In the genomic region with DNA sequence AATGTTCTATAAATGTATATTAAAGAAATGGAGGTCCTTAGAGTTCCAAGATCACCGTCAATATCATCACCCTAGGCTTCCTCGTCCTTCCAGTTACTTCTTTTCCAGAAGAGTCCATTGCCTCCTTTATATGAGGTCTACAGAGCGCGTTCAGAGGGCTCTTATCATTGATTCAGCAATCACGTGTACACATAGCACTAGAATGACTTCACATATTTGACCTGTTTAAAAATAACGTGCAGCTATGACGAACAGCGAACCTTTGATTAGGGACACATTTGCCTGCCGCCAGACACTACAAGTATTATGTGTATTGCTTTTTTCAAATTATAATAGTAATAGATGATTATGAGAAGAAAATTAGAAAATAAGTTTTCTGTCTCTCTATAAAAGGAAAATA, we compare ENCODE assay signal across 19 cellular contexts. TPM values are rescaled to one million over a fixed set of nuclear protein-coding genes. Genes with fewer than 3 reads are reported as not detected.
DNase-seq lines count a peak whose midpoint lies in the region; ATAC-seq, FAIRE-seq and TF ChIP-seq lines count a peak whose summit lies in the region.
"Had no signal": no experiment of that assay in that cellular context is flagged by ENCODE, and none has a peak within 500 bp of the region (broad histone marks: within the 10 kb centered on the region; RNA-seq: fewer than 3 reads in every experiment).

No MANE protein-coding gene starts in this region.

- no peaks in the 10 kb centered on the region for H3K4me1 ChIP-seq in K562 (replicated peaks in 1 of 2; ENCODE audit: control insufficient read depth in 2 of 2, insufficient read depth in 2 of 2, low read length in 2 of 2)
- H3K4me1 ChIP-seq in cardiac muscle cell (ENCODE audit: low read depth) = peaks cover 45% of the 10 kb centered on the region
- peaks cover 26% of the 10 kb centered on the region for H3K4me1 ChIP-seq in upper lobe of right lung
- H3K4me1 ChIP-seq in OCI-LY7 (ENCODE audit: insufficient read depth, low read length, poor library complexity, severe bottlenecking) = no peaks in the 10 kb centered on the region

- DNase-seq in K562 (ENCODE audit: extremely low read depth in 1 of 4, low spot score in 3 of 4) (no peak), cardiac muscle cell (ENCODE audit: low read depth in 1 of 2, low spot score in 1 of 2) (peak in 1 of 2 donors; percentile 71), mesothelial cell of epicardium (ENCODE audit: low spot score in 2 of 2, unreplicated experiment in 2 of 2) (no peak), upper lobe of right lung (no peak), RWPE1 (ENCODE audit: low spot score) (no peak), NCI-H226 (no peak), OCI-LY7 (ENCODE audit: low spot score) (no peak)
- DNase-seq: activated CD4-positive, alpha-beta T cell treated with anti-CD3 and anti-CD28 coated beads, Interleukin-2, amount 50 U/mL, for 1 hour; activated gamma-delta T cell; anterior cingulate cortex; CD8-positive, alpha-beta T cell; DMS79; HFFc6; kidney glomerular epithelial cell; NCI-H2029 treated with DMSO at 0.1 percent for 48 hours; stimulated activated CD4-positive, alpha-beta T cell treated with anti-CD3 and anti-CD28 coated beads, Interleukin-12 subunit alpha, Interleukin-12 subunit beta, amount 100 ng/mL, for 4 hours; substantia nigra had no signal

- H3K27me3 ChIP-seq in K562 (ENCODE audit: control insufficient read depth in 2 of 2, insufficient read depth in 2 of 2, low read length in 2 of 2) = peaks cover 0 to 15% of the 10 kb centered on the region in 2 experiments; a peak in 2 of 5 replicates
- no peaks in the 10 kb centered on the region for H3K27me3 ChIP-seq in cardiac muscle cell
- H3K27me3 ChIP-seq in upper lobe of right lung = no peaks in the 10 kb centered on the region

- H4K20me1 ChIP-seq in K562 (replicated peaks; ENCODE audit: control insufficient read depth, insufficient read depth, low read length) (peaks cover 8% of the 10 kb centered on the region; the same call in 1 of the 2 replicates), OCI-LY7 (ENCODE audit: insufficient read depth, low read length) (peaks cover 14% of the 10 kb centered on the region; the same call in 1 of the 2 replicates)

- H3K36me3 Mint-ChIP-seq in mesothelial cell of epicardium = no peaks in the 10 kb centered on the region

- CTCF ChIA-PET in K562 (lab: Yijun Ruan, JAX; ENCODE audit: low intra/inter-chr PET ratio) (no interaction called here), RWPE1 (lab: Yijun Ruan, JAX) (no interaction called here), OCI-LY7 (lab: Charles Lee; ENCODE audit: unreplicated experiment) (no interaction called here)

- H3K4me1 Mint-ChIP-seq in mesothelial cell of epicardium = peaks cover 51% of the 10 kb centered on the region

- peak overlapping the region; percentile 55 for H3K27ac Mint-ChIP-seq in mesothelial cell of epicardium
- H3K27ac Mint-ChIP-seq: CD8-positive, alpha-beta T cell; HFFc6 had no signal

- in situ Hi-C loops in K562 (cut with MboI) = no loop called here

- H3K9me3 ChIP-seq in K562 (replicated peaks; ENCODE audit: control insufficient read depth, insufficient read depth, low read depth, low read length) = no peaks in the 10 kb centered on the region
- no peaks in the 10 kb centered on the region for H3K9me3 ChIP-seq in cardiac muscle cell (ENCODE audit: low read depth)
- H3K9me3 ChIP-seq in upper lobe of right lung = no peaks in the 10 kb centered on the region
- H3K9me3 ChIP-seq in OCI-LY7 (ENCODE audit: low read length) = no peaks in the 10 kb centered on the region

- no peaks in the 10 kb centered on the region for H3K27me3 Mint-ChIP-seq in mesothelial cell of epicardium (ENCODE audit: low read depth)

- no peaks in the 10 kb centered on the region for H3K79me2 ChIP-seq in K562 (ENCODE audit: control insufficient read depth, insufficient read depth, low read length)
- H3K79me2 ChIP-seq in OCI-LY7 (ENCODE audit: insufficient read depth, low read depth, low read length) = no peaks in the 10 kb centered on the region

- H3K9ac ChIP-seq in K562 (ENCODE audit: insufficient read depth in 1 of 2, low read depth in 2 of 2, low read length in 2 of 2) = no peak overlapping the region

- intact Hi-C loops in K562 (cut with micrococcal nuclease) = no loop called here
- intact Hi-C loops in upper lobe of right lung (cut with DNase I) = no loop called here
- intact Hi-C loops in OCI-LY7 (cut with micrococcal nuclease; ENCODE audit: unreplicated experiment) = no loop called here

- POLR2A ChIA-PET in K562 (lab: Yijun Ruan, JAX) (interaction anchor here (1.2 kb wide), 1 partner anchor 14 kb away, joined by 5 read pairs; no protein-coding TSS in a partner anchor), RWPE1 (lab: Yijun Ruan, JAX; ENCODE audit: low non-redundant PET) (no interaction called here), OCI-LY7 (lab: Charles Lee) (no interaction called here)

- no peak for TF ChIP-seq EP300 in K562 (IDR thresholded peaks at IDR 0.05; ENCODE audit: low read length)

- no peak overlapping the region for H3K4me3 ChIP-seq in K562
- H3K4me3 ChIP-seq in cardiac muscle cell = no peak overlapping the region
- H3K4me3 ChIP-seq in upper lobe of right lung = no peak overlapping the region
- no peak overlapping the region for H3K4me3 ChIP-seq in OCI-LY7 (ENCODE audit: low read depth, low read length, poor library complexity, severe bottlenecking)

- BruUV-seq in K562 (replicated peaks; lab: Mats Ljungman, UMichigan) = no TSS peak
- no TSS peak for BruUV-seq in OCI-LY7 (replicated peaks; lab: Mats Ljungman, UMichigan)

- no peak overlapping the region for H3K4me3 Mint-ChIP-seq in mesothelial cell of epicardium
- H3K4me3 Mint-ChIP-seq: CD8-positive, alpha-beta T cell; HFFc6 had no signal

- TF ChIP-seq CTCF in K562 (IDR thresholded peaks at IDR 0.05 in 2 of 3, conservative IDR thresholded peaks at IDR 0.05 in 1 of 3; ENCODE audit: insufficient read depth in 2 of 3, low read depth in 1 of 3, low read length in 3 of 3) (no peak), cardiac muscle cell (IDR thresholded peaks at IDR 0.05; ENCODE audit: low read depth, low read length) (no peak), mesothelial cell of epicardium (IDR thresholded peaks at IDR 0.05; ENCODE audit: unreplicated experiment) (no peak), upper lobe of right lung (IDR thresholded peaks at IDR 0.05) (no peak), RWPE1 (conservative IDR thresholded peaks at IDR 0.05; ENCODE audit: low read depth) (no peak), OCI-LY7 (conservative IDR thresholded peaks at IDR 0.05; ENCODE audit: low read length) (no peak)

- no peak for FAIRE-seq in K562 (lab: Jason Lieb, UNC)
- FAIRE-seq: GM12892, TTC549 had no signal

- WGBS in K562 (ENCODE audit: insufficient coverage, low coverage, missing lambda C conversion rate) = 0% methylated on average over 9 of the region's 9 CpGs

- TF ChIP-seq POLR2A in K562 (conservative IDR thresholded peaks at IDR 0.05) = no peak

- H3K36me3 ChIP-seq in K562 (ENCODE audit: control insufficient read depth, insufficient read depth, low read length) (no peaks in the 10 kb centered on the region), cardiac muscle cell (no peaks in the 10 kb centered on the region), upper lobe of right lung (no peaks in the 10 kb centered on the region), OCI-LY7 (ENCODE audit: insufficient read depth, low read length) (no peaks in the 10 kb centered on the region)

- no peak overlapping the region for H3K4me2 ChIP-seq in K562 (ENCODE audit: insufficient read depth, low read length)
- H3K4me2 ChIP-seq in OCI-LY7 (ENCODE audit: low read length) = no peak overlapping the region

- H3K9me3 Mint-ChIP-seq in mesothelial cell of epicardium = no peaks in the 10 kb centered on the region
- H3K9me3 Mint-ChIP-seq: CD8-positive, alpha-beta T cell; HFFc6 had no signal

- no peaks in the 10 kb centered on the region for H3K9me2 ChIP-seq in OCI-LY7 (ENCODE audit: insufficient read depth, low read length)

- H2AFZ ChIP-seq in K562 (ENCODE audit: low read depth, low read length) (no peak overlapping the region), OCI-LY7 (ENCODE audit: low read length) (no peak overlapping the region)

- ATAC-seq in K562 = no peak
- peak; percentile 81 for ATAC-seq in upper lobe of right lung
- ATAC-seq: CD8-positive, alpha-beta T cell had no signal

- H3K9me1 ChIP-seq in K562 (ENCODE audit: control insufficient read depth, insufficient read depth, low read length) = no peaks in the 10 kb centered on the region

- no peak overlapping the region for H3K27ac ChIP-seq in K562 (ENCODE audit: extremely low read depth, low read depth, low read length)
- peak overlapping the region; percentile 65 for H3K27ac ChIP-seq in cardiac muscle cell
- H3K27ac ChIP-seq in upper lobe of right lung = no peak overlapping the region
- H3K27ac ChIP-seq in RWPE1 = no peak overlapping the region
- H3K27ac ChIP-seq in OCI-LY7 (ENCODE audit: low read depth, low read length, poor library complexity, severe bottlenecking) = no peak overlapping the region

- TF ChIP-seq RAD21 in K562 (CRISPR knock-in tag; conservative IDR thresholded peaks at IDR 0.05 in 1 of 2, IDR thresholded peaks at IDR 0.05 in 1 of 2) = no peak

TF ChIP-seq in K562, 482 proteins besides CTCF, POLR2A, EP300 and RAD21 (continues in another document):
- TF ChIP-seq ZNF830 (CRISPR knock-in tag; IDR thresholded peaks at IDR 0.05) (no peak), ZNF445 (CRISPR knock-in tag; IDR thresholded peaks at IDR 0.05; ENCODE audit: low read depth) (no peak)

RNA-seq across cellular contexts. Expression of a gene that starts 26.0 kb away (rescaled TPM):
- 24.2 and 40.2 TPM in 2 replicates for total RNA-seq in K562 (2011; cell fraction: chromatin; rRNA removed; ENCODE audit: low replicate concordance)
- total RNA-seq in K562 (2011; cell fraction: nucleolus; rRNA removed) = 28.0 and 30.7 TPM in 2 replicates
- 29.8 and 30.2 TPM in 2 replicates for total RNA-seq in K562 (2011; cell fraction: nucleoplasm; rRNA removed)
- total RNA-seq in K562 (2014; rRNA removed) (2.5 and 3.1 TPM in 2 replicates), K562 (2014; rRNA removed; fragmentation: Illumina TruSeq; extraction: Trizol) (1.5 and 2.5 TPM in 2 replicates), K562 (2015; rRNA removed; fragmentation: Illumina TruSeq; extraction: Trizol) (1.1 and 1.5 TPM in 2 replicates), K562 (2021) (4.0 and 8.0 TPM in 2 replicates), cardiac muscle cell (51.6 and 92.4 TPM in 2 replicates), mesothelial cell of epicardium (110 to 113 TPM (median 113 TPM) in 3 replicates), upper lobe of right lung (40.0 TPM), OCI-LY7 (2022) (28.9 and 29.1 TPM in 2 replicates)
- polyA plus RNA-seq in K562 (2011; rRNA removed) (1.3 and 1.6 TPM in 2 replicates), K562 (2014; fragmentation: Illumina TruSeq; extraction: Trizol) (1.5 TPM in 2 replicates), K562 (2014; fragmentation: Nextera tagmentation; extraction: Ambion mirVana) (under 1 TPM; 0.35 to 0.38 TPM), K562 (2014; rRNA removed) (0.94 and 1.9 TPM in 2 replicates), cardiac muscle cell (9.5 and 13.5 TPM in 2 replicates)
- polyA plus RNA-seq in K562 (2011; cell fraction: cytosol; rRNA removed) = 1.00 and 2.5 TPM in 2 replicates
- 10.0 and 18.6 TPM in 2 replicates for polyA plus RNA-seq in K562 (2011; cell fraction: nucleus; rRNA removed)
- polyA plus RNA-seq in K562 (2012) = 1.6 and 1.9 TPM in 2 replicates
- polyA minus RNA-seq in K562 (2011; rRNA and poly(A)+ RNA removed) = 9.4 and 10.5 TPM in 2 replicates
- polyA minus RNA-seq in K562 (2011; cell fraction: cytosol; rRNA and poly(A)+ RNA removed) = 5.3 and 14.5 TPM in 2 replicates
- 12.4 and 13.0 TPM in 2 replicates for polyA minus RNA-seq in K562 (2011; cell fraction: nucleus; rRNA and poly(A)+ RNA removed)
- total RNA-seq in OCI-LY7 (2014; rRNA removed; shearing (Covaris generic)) = 26.5 and 27.6 TPM in 2 replicates
